Comparison of ENCODE assay signal across 26 cellular contexts in genomic region chr16:51877686-51878085, GRCh38.
"Had no signal": no experiment of that assay in that cellular context is flagged by ENCODE, and none has a peak within 500 bp of the region (broad histone marks: within the 10 kb centered on the region; RNA-seq: fewer than 3 reads in every experiment).

No MANE protein-coding gene starts in this region.

- DNase-seq: activated B cell treated with CpG ODN at 0.5 μM for 24 hours; activated CD4-positive, alpha-beta T cell treated with anti-CD3 and anti-CD28 coated beads for 1 hour; activated CD4-positive, alpha-beta T cell treated with anti-CD3 and anti-CD28 coated beads, Interleukin-2, amount 10 ng/mL, durations not matched to agents 24 days and 14 days; activated CD4-positive, alpha-beta T cell treated with anti-CD3 and anti-CD28 coated beads, Interleukin-2, amount 50 U/mL, for 48 hours; activated CD8-positive, alpha-beta memory T cell treated with anti-CD3 and anti-CD28 coated beads, Interleukin-2, amount 10 ng/mL, durations not matched to agents 7 days and 5 days; activated effector memory CD4-positive, alpha-beta T cell treated with Interleukin-2 at 50 U/mL for 16 hours; activated naive CD4-positive, alpha-beta T cell; activated naive CD8-positive, alpha-beta T cell treated with anti-CD3 and anti-CD28 coated beads, Interleukin-2, amount 50 U/mL, for 24 hours; activated T-cell treated with anti-CD3 and anti-CD28 coated beads, Interleukin-2, amount 50 U/mL, for 24 hours; amygdala; MM.1S; NCI-H1105; NCI-H1436 treated with DMSO at 0.1 percent for 48 hours; NCI-H187; NCI-H2081; NCI-H510A treated with DMSO at 0.1 percent for 48 hours; NCI-H69; NK-92 treated with Interleukin-12 subunit alpha and Interleukin-12 subunit beta, amount 100 ng/mL, for 24 hours; OCI-M1; Right ventricle myocardium superior; RPMI8226; T-cell; T-helper 2 cell; T1000 had no signal

- ATAC-seq: activated CD8-positive, alpha-beta memory T cell treated with anti-CD3 and anti-CD28 coated beads, Interleukin-2, amount 10 ng/mL, durations not matched to agents 7 days and 5 days; activated naive CD4-positive, alpha-beta T cell treated with anti-CD3 and anti-CD28 coated beads, Interleukin-2, amount 50 U/mL, for 72 hours; activated naive CD8-positive, alpha-beta T cell treated with anti-CD3 and anti-CD28 coated beads, Interleukin-2, amount 50 U/mL, for 24 hours; Panc1; T-cell had no signal
